20 cellular contexts compared by ENCODE assay signal in the genomic region with DNA sequence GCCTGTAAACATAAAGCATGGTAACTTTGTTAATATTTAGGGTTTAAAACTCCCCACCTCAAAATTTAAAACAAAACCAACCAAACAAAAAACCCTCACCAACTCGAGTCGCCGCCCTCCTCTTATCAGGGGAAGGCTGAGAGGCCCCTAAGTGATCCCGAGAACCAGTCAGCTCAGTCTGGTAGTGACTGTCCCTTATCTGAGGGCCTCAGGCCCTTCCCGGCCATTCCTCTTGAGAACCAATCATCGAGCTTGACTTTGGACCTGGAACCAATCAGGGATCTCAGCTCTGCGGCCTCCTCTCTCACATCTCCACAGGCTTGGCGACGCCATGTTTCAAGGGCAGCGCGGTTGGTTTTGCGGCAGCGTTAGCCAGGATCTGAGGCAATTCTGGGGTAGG. TPM values are rescaled to one million over a fixed set of nuclear protein-coding genes. Genes with fewer than 3 reads are reported as not detected.
DNase-seq lines count a peak whose midpoint lies in the region; ATAC-seq, FAIRE-seq and TF ChIP-seq lines count a peak whose summit lies in the region.
"Had no signal": no experiment of that assay in that cellular context is flagged by ENCODE, and none has a peak within 500 bp of the region (broad histone marks: within the 10 kb centered on the region; RNA-seq: fewer than 3 reads in every experiment).

A gene with protein sequence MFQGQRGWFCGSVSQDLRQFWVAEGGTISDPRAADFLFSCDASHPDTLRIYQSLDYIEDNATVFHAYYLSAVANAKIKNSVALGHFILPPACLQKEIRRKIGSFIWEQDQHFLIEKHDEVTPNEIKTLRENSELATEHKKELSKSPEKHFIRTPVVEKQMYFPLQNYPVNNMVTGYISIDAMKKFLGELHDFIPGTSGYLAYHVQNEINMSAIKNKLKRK (plus strand): TSS at position 300 of the 400 bp plus-strand sequence. CDS start 32 bp downstream, at position 332.

- no peaks in the 10 kb centered on the region for H3K36me3 Mint-ChIP-seq in CD14-positive monocyte
- H3K36me3 Mint-ChIP-seq: CD8-positive, alpha-beta T cell had no signal

- H3K36me3 ChIP-seq in IMR-90 (ENCODE audit: control insufficient read depth, insufficient read depth, low read length) = no peaks in the 10 kb centered on the region
- no peaks in the 10 kb centered on the region for H3K36me3 ChIP-seq in K562 (ENCODE audit: control insufficient read depth, insufficient read depth, low read length)
- no peaks in the 10 kb centered on the region for H3K36me3 ChIP-seq in mesendoderm (ENCODE audit: control insufficient read depth, insufficient read depth, low read length)
- H3K36me3 ChIP-seq in parathyroid adenoma (ENCODE audit: control insufficient read depth, insufficient read depth, low read length) = no peaks in the 10 kb centered on the region
- H3K36me3 ChIP-seq in hepatocyte (replicated peaks; ENCODE audit: insufficient read depth, low read depth) = no peaks in the 10 kb centered on the region
- H3K36me3 ChIP-seq: BLaER1 had no signal

- H3K9ac ChIP-seq in IMR-90 (ENCODE audit: low read depth, low read length) = no peak within 1 kb of the TSS
- no peak within 1 kb of the TSS for H3K9ac ChIP-seq in K562 (ENCODE audit: insufficient read depth in 1 of 2, low read depth in 2 of 2, low read length in 2 of 2)
- no peak within 1 kb of the TSS for H3K9ac ChIP-seq in mesendoderm (ENCODE audit: low read length)
- no peak within 1 kb of the TSS for H3K9ac ChIP-seq in parathyroid adenoma
- H3K9ac ChIP-seq: BLaER1 had no signal

- no peaks in the 10 kb centered on the region for H3K79me1 ChIP-seq in IMR-90 (ENCODE audit: low read depth in 1 of 2, low read length in 2 of 2)
- no peaks in the 10 kb centered on the region for H3K79me1 ChIP-seq in mesendoderm (ENCODE audit: low read length)

- H3K18ac ChIP-seq in IMR-90 (ENCODE audit: low read depth, low read length) = no peak within 1 kb of the TSS
- H3K18ac ChIP-seq in mesendoderm (ENCODE audit: low read length) = no peak within 1 kb of the TSS

- H3K27ac ChIP-seq in IMR-90 (ENCODE audit: insufficient read depth, low read length) = no peak within 1 kb of the TSS
- no peak within 1 kb of the TSS for H3K27ac ChIP-seq in K562 (ENCODE audit: extremely low read depth, low read depth, low read length)
- H3K27ac ChIP-seq in mesendoderm (ENCODE audit: low read depth, low read length) = no peak within 1 kb of the TSS
- no peak within 1 kb of the TSS for H3K27ac ChIP-seq in parathyroid adenoma
- no peak within 1 kb of the TSS for H3K27ac ChIP-seq in hepatocyte
- H3K27ac ChIP-seq: A549, BLaER1 had no signal

- no TSS peak for BruUV-seq in IMR-90 (replicated peaks; lab: Mats Ljungman, UMichigan)
- no TSS peak for BruUV-seq in K562 (replicated peaks; lab: Mats Ljungman, UMichigan)

- H2AK5ac ChIP-seq in IMR-90 (ENCODE audit: low read depth, low read length) (no peak within 1 kb of the TSS), mesendoderm (ENCODE audit: low read length) (no peak within 1 kb of the TSS)

- H2BK120ac ChIP-seq in IMR-90 (ENCODE audit: low read depth, low read length) (no peak within 1 kb of the TSS), mesendoderm (ENCODE audit: low read depth, low read length) (no peak within 1 kb of the TSS)

- no peak within 1 kb of the TSS for H2BK5ac ChIP-seq in IMR-90 (ENCODE audit: low read depth, low read length, poor library complexity, severe bottlenecking)
- no peak within 1 kb of the TSS for H2BK5ac ChIP-seq in mesendoderm (ENCODE audit: low read length)

- no peak within 1 kb of the TSS for H3K27ac Mint-ChIP-seq in CD14-positive monocyte
- H3K27ac Mint-ChIP-seq: CD8-positive, alpha-beta T cell; HFFc6 had no signal

- TF ChIP-seq POLR2A in IMR-90 (IDR thresholded peaks at IDR 0.05; ENCODE audit: low read depth, low read length) (no peak), K562 (conservative IDR thresholded peaks at IDR 0.05) (no peak)

- H3K23ac ChIP-seq in IMR-90 (ENCODE audit: low read depth, low read length) = no peak within 1 kb of the TSS
- no peak within 1 kb of the TSS for H3K23ac ChIP-seq in mesendoderm (ENCODE audit: low read length)

- H3K4me3 ChIP-seq in IMR-90 (ENCODE audit: insufficient read depth, low read depth, low read length) = no peak within 1 kb of the TSS
- H3K4me3 ChIP-seq in K562 = no peak within 1 kb of the TSS
- H3K4me3 ChIP-seq in mesendoderm (ENCODE audit: low read length) = no peak within 1 kb of the TSS
- no peak within 1 kb of the TSS for H3K4me3 ChIP-seq in parathyroid adenoma (ENCODE audit: low read depth, low read length)
- no peak within 1 kb of the TSS for H3K4me3 ChIP-seq in hepatocyte
- H3K4me3 ChIP-seq: A549, BLaER1 had no signal

- H3K27me3 ChIP-seq in IMR-90 (ENCODE audit: control insufficient read depth, insufficient read depth, low read length) (no peaks in the 10 kb centered on the region), K562 (ENCODE audit: control insufficient read depth in 2 of 2, insufficient read depth in 2 of 2, low read length in 2 of 2) (no peaks in the 10 kb centered on the region), mesendoderm (ENCODE audit: insufficient read depth, low read length, poor library complexity) (no peaks in the 10 kb centered on the region), parathyroid adenoma (ENCODE audit: control insufficient read depth, insufficient read depth, low read length) (no peaks in the 10 kb centered on the region), hepatocyte (no peaks in the 10 kb centered on the region)
- H3K27me3 ChIP-seq: BLaER1 had no signal

- peaks cover 0 to 7% (median 3%) of the 10 kb centered on the region in 3 donors for H3K27me3 Mint-ChIP-seq in CD14-positive monocyte (ENCODE audit: low read depth in 3 of 3)

- H3K4me1 ChIP-seq in IMR-90 (ENCODE audit: control insufficient read depth, insufficient read depth, low read length) = no peaks in the 10 kb centered on the region
- peaks cover 0 to 5% of the 10 kb centered on the region in 2 experiments; a peak in 1 of 5 replicates for H3K4me1 ChIP-seq in K562 (replicated peaks in 1 of 2; ENCODE audit: control insufficient read depth in 2 of 2, insufficient read depth in 2 of 2, low read length in 2 of 2)
- no peaks in the 10 kb centered on the region for H3K4me1 ChIP-seq in mesendoderm (ENCODE audit: control insufficient read depth, low read depth, low read length)
- no peaks in the 10 kb centered on the region for H3K4me1 ChIP-seq in parathyroid adenoma
- no peaks in the 10 kb centered on the region for H3K4me1 ChIP-seq in hepatocyte (ENCODE audit: insufficient read depth)
- H3K4me1 ChIP-seq: A549, BLaER1 had no signal

- H3K4me1 Mint-ChIP-seq in CD14-positive monocyte = peaks cover 2% of the 10 kb centered on the region

- H3K9me1 ChIP-seq in IMR-90 (ENCODE audit: insufficient read depth, low read length) (no peaks in the 10 kb centered on the region), K562 (ENCODE audit: control insufficient read depth, insufficient read depth, low read length) (no peaks in the 10 kb centered on the region)

- TF ChIP-seq RAD21 in IMR-90 (IDR thresholded peaks at IDR 0.05; ENCODE audit: low read length) (no peak), K562 (CRISPR knock-in tag; conservative IDR thresholded peaks at IDR 0.05 in 1 of 2, IDR thresholded peaks at IDR 0.05 in 1 of 2) (no peak)

- H3K9me3 ChIP-seq in IMR-90 (ENCODE audit: control insufficient read depth, insufficient read depth, low read length) = no peaks in the 10 kb centered on the region
- peaks cover 6% of the 10 kb centered on the region for H3K9me3 ChIP-seq in K562 (replicated peaks; ENCODE audit: control insufficient read depth, insufficient read depth, low read depth, low read length)
- H3K9me3 ChIP-seq in parathyroid adenoma (ENCODE audit: control insufficient read depth, low read length) = no peaks in the 10 kb centered on the region
- no peaks in the 10 kb centered on the region for H3K9me3 ChIP-seq in hepatocyte (ENCODE audit: low read depth)
- H3K9me3 ChIP-seq: A549, BLaER1 had no signal

- H4K5ac ChIP-seq in IMR-90 (ENCODE audit: low read depth, low read length) (no peak within 1 kb of the TSS), mesendoderm (ENCODE audit: low read length) (no peak within 1 kb of the TSS)

- no peak for FAIRE-seq in K562 (lab: Jason Lieb, UNC)
- FAIRE-seq: A549, H54, HepG2 had no signal

- no peaks in the 10 kb centered on the region for H3K79me2 ChIP-seq in K562 (ENCODE audit: control insufficient read depth, insufficient read depth, low read length)
- no peaks in the 10 kb centered on the region for H3K79me2 ChIP-seq in mesendoderm (ENCODE audit: control insufficient read depth, insufficient read depth, low read length)
- no peaks in the 10 kb centered on the region for H3K79me2 ChIP-seq in parathyroid adenoma
- H3K79me2 ChIP-seq in hepatocyte = no peaks in the 10 kb centered on the region

- H2AFZ ChIP-seq in IMR-90 (replicated peaks; ENCODE audit: low read length, poor library complexity) = peak within 1 kb of the TSS; percentile 11
- peak within 1 kb of the TSS; percentile 38; the same call in 1 of the 2 replicates for H2AFZ ChIP-seq in K562 (ENCODE audit: low read depth, low read length)
- peak within 1 kb of the TSS; percentile 50 for H2AFZ ChIP-seq in parathyroid adenoma
- H2AFZ ChIP-seq in hepatocyte = no peak within 1 kb of the TSS

- no peak for TF ChIP-seq CTCF in IMR-90 (conservative IDR thresholded peaks at IDR 0.05; ENCODE audit: low read depth, low read length)
- TF ChIP-seq CTCF in K562 (IDR thresholded peaks at IDR 0.05 in 2 of 3, conservative IDR thresholded peaks at IDR 0.05 in 1 of 3; ENCODE audit: insufficient read depth in 2 of 3, low read depth in 1 of 3, low read length in 3 of 3) = no peak
- no peak for TF ChIP-seq CTCF in parathyroid adenoma (IDR thresholded peaks at IDR 0.05)
- TF ChIP-seq CTCF in hepatocyte (IDR thresholded peaks at IDR 0.05; ENCODE audit: poor library complexity) = no peak
- TF ChIP-seq CTCF in CD14-positive monocyte (IDR thresholded peaks at IDR 0.05) = no peak

- dilution Hi-C loops in IMR-90 (cut with HindIII; ENCODE audit: low sequenced_read_pairs, unreplicated experiment) = no loop called here

- H3K4ac ChIP-seq in IMR-90 (ENCODE audit: low read depth, low read length) = no peak within 1 kb of the TSS
- H3K4ac ChIP-seq in mesendoderm (ENCODE audit: low read depth, low read length) = no peak within 1 kb of the TSS

- 40% methylated on average over 2 of the region's 13 CpGs; no CpG with 5 or more reads in 1 of the 2 experiments for WGBS in IMR-90 (ENCODE audit: extremely low coverage in 2 of 2, insufficient read length in 1 of 2), 2 experiments
- 58% methylated on average over 13 of the region's 13 CpGs for WGBS in K562 (ENCODE audit: insufficient coverage, low coverage, missing lambda C conversion rate)
- WGBS in mesendoderm (ENCODE audit: extremely low coverage, insufficient coverage, low lambda C conversion rate) = 100% methylated on average over 1 of the region's 13 CpGs
- 94% methylated on average over 13 of the region's 13 CpGs for WGBS in hepatocyte (ENCODE audit: low lambda C conversion rate, missing lambda C conversion rate)

- H3K14ac ChIP-seq in IMR-90 (replicated peaks; ENCODE audit: low read depth, low read length) = no peak within 1 kb of the TSS

- no peaks in the 10 kb centered on the region for H3K9me2 ChIP-seq in hepatocyte (replicated peaks; ENCODE audit: insufficient read depth)

- intact Hi-C loops in IMR-90 (cut with micrococcal nuclease) = no loop called here
- intact Hi-C loops in K562 (cut with micrococcal nuclease) = no loop called here
- intact Hi-C loops in CD14-positive monocyte (cut with micrococcal nuclease) = no loop called here

- TF ChIP-seq EP300 in K562 (IDR thresholded peaks at IDR 0.05; ENCODE audit: low read length) = no peak

- no peak within 1 kb of the TSS for H4K91ac ChIP-seq in IMR-90 (ENCODE audit: insufficient read depth, low read depth, low read length)

- DNase-seq in IMR-90 = no peak
- DNase-seq in K562 (ENCODE audit: extremely low read depth in 1 of 4, low spot score in 3 of 4) = peak; percentile 11 to 62 (median 40)
- DNase-seq in mesendoderm = peak; percentile 28
- no peak for DNase-seq in NCI-H2196 (lab: John Stamatoyannopoulos, UW; ENCODE audit: unreplicated experiment)
- DNase-seq in hepatocyte (ENCODE audit: low spot score) = no peak
- no peak for DNase-seq in CD14-positive monocyte (ENCODE audit: low spot score)
- DNase-seq: AML-193; Calu3; CD8-positive, alpha-beta T cell; DMS79 treated with DMSO at 0.1 percent for 48 hours; GF-D8; HFFc6; Karpas-422 had no signal

- H3K4me2 ChIP-seq in IMR-90 (ENCODE audit: low read depth, low read length) (no peak within 1 kb of the TSS), K562 (ENCODE audit: insufficient read depth, low read length) (no peak within 1 kb of the TSS), mesendoderm (ENCODE audit: low read length) (no peak within 1 kb of the TSS), parathyroid adenoma (ENCODE audit: low read length) (no peak within 1 kb of the TSS), hepatocyte (no peak within 1 kb of the TSS)
- H3K4me2 ChIP-seq: A549 had no signal

- H4K20me1 ChIP-seq in IMR-90 (ENCODE audit: insufficient read depth, low read length) (no peaks in the 10 kb centered on the region), K562 (replicated peaks; ENCODE audit: control insufficient read depth, insufficient read depth, low read length) (no peaks in the 10 kb centered on the region), hepatocyte (ENCODE audit: insufficient read depth, poor library complexity, severe bottlenecking) (no peaks in the 10 kb centered on the region)
- H4K20me1 ChIP-seq: BLaER1 had no signal

- no peak within 1 kb of the TSS for H2BK15ac ChIP-seq in IMR-90 (ENCODE audit: low read depth, low read length)
- H2BK15ac ChIP-seq in mesendoderm (replicated peaks; ENCODE audit: low read depth) = no peak within 1 kb of the TSS

- ATAC-seq in IMR-90 (ENCODE audit: low read depth) = no peak
- ATAC-seq in K562 = peak; percentile 87
- ATAC-seq in HG03342 (IDR thresholded peaks at IDR 0.05; ENCODE audit: unreplicated experiment) = no peak
- ATAC-seq: A549; CD8-positive, alpha-beta T cell; HCT116; HepG2 had no signal

- H3K56ac ChIP-seq in IMR-90 (ENCODE audit: extremely low read depth, insufficient read depth, low read length) (no peak within 1 kb of the TSS), mesendoderm (ENCODE audit: low read length) (no peak within 1 kb of the TSS)

- H2BK20ac ChIP-seq in IMR-90 (ENCODE audit: low read depth, low read length) = no peak within 1 kb of the TSS

- H3K4me3 Mint-ChIP-seq in CD14-positive monocyte = no peak within 1 kb of the TSS
- H3K4me3 Mint-ChIP-seq: CD8-positive, alpha-beta T cell; HFFc6 had no signal

- H2AK9ac ChIP-seq in IMR-90 (replicated peaks; ENCODE audit: low read depth, low read length, poor library complexity) = peak within 1 kb of the TSS; percentile 28

- H3K9me3 Mint-ChIP-seq in CD14-positive monocyte = no peaks in the 10 kb centered on the region
- H3K9me3 Mint-ChIP-seq: CD8-positive, alpha-beta T cell; HFFc6 had no signal

- CTCF ChIA-PET in IMR-90 (lab: Yijun Ruan, JAX) (no interaction called here), K562 (lab: Yijun Ruan, JAX; ENCODE audit: low intra/inter-chr PET ratio) (no interaction called here)

- POLR2A ChIA-PET in IMR-90 (lab: Charles Lee; ENCODE audit: unreplicated experiment) (no interaction called here), K562 (lab: Yijun Ruan, JAX) (no interaction called here)

- in situ Hi-C loops in IMR-90 (cut with MboI; ENCODE audit: low sequenced_read_pairs) (no loop called here), K562 (cut with MboI) (loop anchor here (25.0 kb wide), 1 partner anchor 156 kb away; a partner anchor contains a TSS)

- H4K8ac ChIP-seq in IMR-90 (ENCODE audit: low read depth in 2 of 2, low read length in 2 of 2) (no peak within 1 kb of the TSS), mesendoderm (ENCODE audit: low read depth, low read length) (no peak within 1 kb of the TSS)

RNA-seq across cellular contexts. Expression of the gene that starts here (rescaled TPM):
- not detected in 2 replicates for total RNA-seq in IMR-90 (2012; rRNA removed)
- not detected in 2 replicates for polyA plus RNA-seq in IMR-90 (2012; rRNA removed)
- not detected in 2 replicates for polyA plus RNA-seq in IMR-90 (2012; cell fraction: cytosol; rRNA removed)
- not detected in 2 replicates for polyA plus RNA-seq in IMR-90 (2012; cell fraction: nucleus; rRNA removed; ENCODE audit: low replicate concordance)
- not detected in 2 replicates for total RNA-seq in K562 (2011; cell fraction: chromatin; rRNA removed; ENCODE audit: low replicate concordance)
- not detected in 2 replicates for total RNA-seq in K562 (2011; cell fraction: nucleolus; rRNA removed)
- not detected in 2 replicates for total RNA-seq in K562 (2011; cell fraction: nucleoplasm; rRNA removed)
- not detected in 2 replicates for total RNA-seq in K562 (2014; rRNA removed)
- not detected in 2 replicates for total RNA-seq in K562 (2014; rRNA removed; fragmentation: Illumina TruSeq; extraction: Trizol)
- total RNA-seq in K562 (2015; rRNA removed; fragmentation: Illumina TruSeq; extraction: Trizol) = not detected in 2 replicates
- not detected in 2 replicates for total RNA-seq in K562 (2021)
- not detected in 2 replicates for polyA plus RNA-seq in K562 (2011; rRNA removed)
- polyA plus RNA-seq in K562 (2011; cell fraction: cytosol; rRNA removed) = not detected in 2 replicates
- polyA plus RNA-seq in K562 (2011; cell fraction: nucleus; rRNA removed) = not detected in 2 replicates
- polyA plus RNA-seq in K562 (2012) = not detected in 2 replicates
- polyA plus RNA-seq in K562 (2014; fragmentation: Illumina TruSeq; extraction: Trizol) = not detected in 2 replicates
- polyA plus RNA-seq in K562 (2014; fragmentation: Nextera tagmentation; extraction: Ambion mirVana) = not detected
- not detected in 2 replicates for polyA plus RNA-seq in K562 (2014; rRNA removed)
- polyA minus RNA-seq in K562 (2011; rRNA and poly(A)+ RNA removed) = not detected in 2 replicates
- not detected in 2 replicates for polyA minus RNA-seq in K562 (2011; cell fraction: cytosol; rRNA and poly(A)+ RNA removed)
- polyA minus RNA-seq in K562 (2011; cell fraction: nucleus; rRNA and poly(A)+ RNA removed) = not detected in 2 replicates
- not detected for polyA plus RNA-seq in mesendoderm (2013, experiment 1 of 2)
- not detected for polyA plus RNA-seq in mesendoderm (2013, experiment 2 of 2)
- not detected in 2 replicates for total RNA-seq in hepatocyte
- 0.19 TPM in 1 of 2 replicates, not detected in the other for polyA plus RNA-seq in hepatocyte
- not detected for polyA plus RNA-seq in CD14-positive monocyte
- total RNA-seq: Calu3; CD8-positive, alpha-beta T cell; HepG2; HFFc6 had no signal
- polyA plus RNA-seq: A549, HepG2 had no signal

Comparison
In these comparisons a context has a peak if more than half of its experiments do, and no peak if none do; other contexts are left out.
1. Peak in DNase-seq and ATAC-seq in K562; RNA of the gene not detected or under 1 TPM.